ENCODE assay signal across 24 cellular contexts in the genomic region with DNA sequence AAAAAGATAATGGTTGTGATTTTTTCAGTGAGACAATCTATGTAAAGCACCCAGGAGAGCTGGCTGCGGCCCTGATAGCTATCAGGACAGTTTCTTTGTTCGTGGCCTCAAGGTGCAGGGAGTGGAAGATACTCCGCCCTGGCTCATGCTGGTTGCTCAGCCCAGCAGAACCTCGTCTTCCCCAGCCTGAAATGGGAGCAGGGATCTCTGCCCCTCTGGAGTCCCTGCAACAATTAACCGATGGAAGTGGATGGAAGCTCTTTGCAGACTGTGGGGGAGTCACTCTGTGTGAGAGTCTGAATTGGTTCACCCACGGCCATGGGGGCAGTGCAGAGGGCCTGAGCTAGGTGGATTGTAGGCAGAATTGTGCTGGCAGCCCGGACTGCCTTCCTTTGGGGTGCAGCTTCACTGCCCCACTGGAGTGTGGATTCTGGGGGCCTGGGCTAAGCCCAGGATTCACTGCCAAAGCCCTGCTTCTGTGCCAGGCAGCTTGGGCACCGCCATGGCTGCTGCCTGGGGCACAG. TPM values are rescaled to one million over a fixed set of nuclear protein-coding genes. Genes with fewer than 3 reads are reported as not detected.
A peak's percentile ranks its signal among the peaks of the same experiment; 100 is the strongest.
DNase-seq lines count a peak whose midpoint lies in the region; ATAC-seq, FAIRE-seq and TF ChIP-seq lines count a peak whose summit lies in the region.
"Had no signal": no experiment of that assay in that cellular context is flagged by ENCODE, and none has a peak within 500 bp of the region (broad histone marks: within the 10 kb centered on the region; RNA-seq: fewer than 3 reads in every experiment).

No MANE protein-coding gene starts in this region.

- peak overlapping the region; percentile 34 for H3K27ac Mint-ChIP-seq in astrocyte (ENCODE audit: unreplicated experiment)
- no peak overlapping the region for H3K27ac Mint-ChIP-seq in HFFc6
- H3K27ac Mint-ChIP-seq: stimulated activated naive CD8-positive, alpha-beta T cell treated with anti-CD3 and anti-CD28 coated beads, Interleukin-15, Interleukin-2, amounts not matched to agents 100 ng/mL and 50 ng/mL, for 24 hours had no signal

- H3K27me3 ChIP-seq in BLaER1, result peaks cover 37% of the 10 kb centered on the region
- H3K27me3 ChIP-seq in astrocyte (ENCODE audit: insufficient read depth, low read length), result peaks cover 19% of the 10 kb centered on the region
- H3K27me3 ChIP-seq in iPS-20b (ENCODE audit: insufficient read depth, low read length), result peaks cover 13% of the 10 kb centered on the region
- H3K27me3 ChIP-seq in parathyroid adenoma (ENCODE audit: control insufficient read depth, insufficient read depth, low read length), result no peaks in the 10 kb centered on the region

- H2AFZ ChIP-seq in astrocyte (ENCODE audit: low read depth, low read length) (no peak overlapping the region), parathyroid adenoma (peak overlapping the region; percentile 38)
- H2AFZ ChIP-seq: hepatocyte, PC-9 had no signal

- no peak overlapping the region for H3K4me3 Mint-ChIP-seq in astrocyte (ENCODE audit: unreplicated experiment)
- H3K4me3 Mint-ChIP-seq in HFFc6, result no peak overlapping the region
- H3K4me3 Mint-ChIP-seq: naive thymus-derived CD4-positive, alpha-beta T cell; stimulated activated naive CD8-positive, alpha-beta T cell treated with anti-CD3 and anti-CD28 coated beads, Interleukin-15, Interleukin-2, amounts not matched to agents 100 ng/mL and 50 ng/mL, for 24 hours had no signal

- no peak for ATAC-seq in HG03139 (IDR thresholded peaks at IDR 0.05; ENCODE audit: unreplicated experiment)
- ATAC-seq: A549; naive thymus-derived CD4-positive, alpha-beta T cell had no signal

- peak overlapping the region; percentile 30; the same call in 1 of the 2 replicates for H3K9ac ChIP-seq in BLaER1
- H3K9ac ChIP-seq in astrocyte (ENCODE audit: low read length), result no peak overlapping the region
- H3K9ac ChIP-seq in iPS-20b (ENCODE audit: low read depth, low read length), result peak overlapping the region; percentile 48; the same call in 1 of the 2 replicates
- no peak overlapping the region for H3K9ac ChIP-seq in parathyroid adenoma
- H3K9ac ChIP-seq: KMS-11 had no signal

- peak overlapping the region; percentile 81 for H3K4me2 ChIP-seq in BLaER1
- no peak overlapping the region for H3K4me2 ChIP-seq in astrocyte (ENCODE audit: low read length)
- peak overlapping the region; percentile 19 for H3K4me2 ChIP-seq in parathyroid adenoma (ENCODE audit: low read length)
- H3K4me2 ChIP-seq: A549, hepatocyte, KMS-11, PC-9 had no signal

- H3K27ac ChIP-seq in BLaER1, result peak overlapping the region; percentile 36; the same call in 1 of the 2 replicates
- no peak overlapping the region for H3K27ac ChIP-seq in astrocyte (ENCODE audit: low read depth, low read length)
- H3K27ac ChIP-seq in iPS-20b (ENCODE audit: low read length), result peak overlapping the region; percentile 42
- peak overlapping the region; percentile 65 for H3K27ac ChIP-seq in parathyroid adenoma
- H3K27ac ChIP-seq: A549, hepatocyte, KMS-11, PC-9, skin epidermis, uterus had no signal

- no peaks in the 10 kb centered on the region for H3K36me3 ChIP-seq in BLaER1
- no peaks in the 10 kb centered on the region for H3K36me3 ChIP-seq in astrocyte (ENCODE audit: insufficient read depth, low read length)
- H3K36me3 ChIP-seq in iPS-20b (ENCODE audit: insufficient read depth, low read depth, low read length), result peaks cover 40% of the 10 kb centered on the region
- no peaks in the 10 kb centered on the region for H3K36me3 ChIP-seq in parathyroid adenoma (ENCODE audit: control insufficient read depth, insufficient read depth, low read length)
- H3K36me3 ChIP-seq: uterus had no signal

- no peak for DNase-seq in astrocyte (ENCODE audit: low read depth)
- DNase-seq in DMS79 treated with DMSO at 0.1 percent for 48 hours (lab: John Stamatoyannopoulos, UW), result no peak
- no peak for DNase-seq in iPS-NIHi7 (ENCODE audit: extremely low spot score)
- no peak for DNase-seq in HFFc6
- DNase-seq: activated gamma-delta T cell; islet precursor cell; naive thymus-derived CD4-positive, alpha-beta T cell; NCI-H1694 treated with DMSO at 0.1 percent for 48 hours; NCI-H226; NCI-H774; PC-9; SHP77 treated with DMSO at 0.1 percent for 48 hours; stimulated activated CD4-positive, alpha-beta T cell treated with anti-CD3 and anti-CD28 coated beads, Interleukin-2, amount 100 ng/mL, for 48 hours; uterus had no signal

- no peak for FAIRE-seq in astrocyte (lab: Jason Lieb, UNC)
- FAIRE-seq: A549, endothelial cell of umbilical vein had no signal

- H4K20me1 ChIP-seq in BLaER1 (no peaks in the 10 kb centered on the region), astrocyte (ENCODE audit: insufficient read depth, low read length) (no peaks in the 10 kb centered on the region)

- H3K4me3 ChIP-seq in BLaER1 (0 out of 2 replicates have a peak overlapping the region, but pooled peaks have one; percentile 70), astrocyte (ENCODE audit: insufficient read depth, low read depth, low read length) (no peak overlapping the region), iPS-20b (ENCODE audit: low read length) (no peak overlapping the region; the same call in 1 of the 2 replicates), parathyroid adenoma (ENCODE audit: low read depth, low read length) (no peak overlapping the region)
- H3K4me3 ChIP-seq: A549, hepatocyte, PC-9, skin epidermis, uterus had no signal

- peaks cover 80% of the 10 kb centered on the region for H3K4me1 ChIP-seq in BLaER1
- H3K4me1 ChIP-seq in astrocyte (ENCODE audit: insufficient read depth, low read length), result peaks cover 12% of the 10 kb centered on the region
- H3K4me1 ChIP-seq in iPS-20b (ENCODE audit: insufficient read depth, low read length), result peaks cover 41% of the 10 kb centered on the region; the same call in 1 of the 2 replicates
- H3K4me1 ChIP-seq in parathyroid adenoma, result peaks cover 28% of the 10 kb centered on the region
- H3K4me1 ChIP-seq: uterus had no signal

- H3K27me3 Mint-ChIP-seq in astrocyte (ENCODE audit: low read depth, unreplicated experiment), result peaks cover 33% of the 10 kb centered on the region
- H3K27me3 Mint-ChIP-seq in HFFc6 (ENCODE audit: insufficient read depth), result peaks cover 44% of the 10 kb centered on the region

- no peaks in the 10 kb centered on the region for H3K9me3 Mint-ChIP-seq in astrocyte (ENCODE audit: unreplicated experiment)
- H3K9me3 Mint-ChIP-seq in HFFc6, result no peaks in the 10 kb centered on the region
- H3K9me3 Mint-ChIP-seq: naive thymus-derived CD4-positive, alpha-beta T cell; stimulated activated naive CD8-positive, alpha-beta T cell treated with anti-CD3 and anti-CD28 coated beads, Interleukin-15, Interleukin-2, amounts not matched to agents 100 ng/mL and 50 ng/mL, for 24 hours had no signal

- H3K36me3 Mint-ChIP-seq in astrocyte (ENCODE audit: low read depth, unreplicated experiment) (no peaks in the 10 kb centered on the region), HFFc6 (ENCODE audit: low read depth) (no peaks in the 10 kb centered on the region)
- H3K36me3 Mint-ChIP-seq: naive thymus-derived CD4-positive, alpha-beta T cell had no signal

- H3K79me2 ChIP-seq in astrocyte (ENCODE audit: insufficient read depth, low read length) (no peaks in the 10 kb centered on the region), parathyroid adenoma (no peaks in the 10 kb centered on the region)
- H3K79me2 ChIP-seq: hepatocyte had no signal

- H3K4me1 Mint-ChIP-seq in astrocyte (ENCODE audit: low read depth, unreplicated experiment) (peaks cover 17% of the 10 kb centered on the region), HFFc6 (ENCODE audit: low read depth) (peaks cover 14% of the 10 kb centered on the region)

- TF ChIP-seq CTCF in astrocyte (IDR thresholded peaks at IDR 0.05; ENCODE audit: insufficient read depth, low read depth, low read length) (no peak), parathyroid adenoma (IDR thresholded peaks at IDR 0.05) (no peak), HFFc6 (IDR thresholded peaks at IDR 0.05) (no peak)

- H3K9me3 ChIP-seq in BLaER1 (no peaks in the 10 kb centered on the region), astrocyte (ENCODE audit: insufficient read depth, low read depth, low read length) (no peaks in the 10 kb centered on the region), iPS-20b (ENCODE audit: insufficient read depth, low read depth, low read length) (no peaks in the 10 kb centered on the region), parathyroid adenoma (ENCODE audit: control insufficient read depth, low read length) (no peaks in the 10 kb centered on the region)
- H3K9me3 ChIP-seq: A549, uterus had no signal

RNA-seq across cellular contexts. Expression of a gene that starts 2.8 kb away (rescaled TPM):
- total RNA-seq in astrocyte, result 20.2 and 23.7 TPM in 2 replicates
- total RNA-seq in HFFc6 (2021; fragmentation: NEBNext Ultra II Directional; extraction: Animal tissue kit (Norgen Biotek cat#: 25700)), result under 1 TPM; 0.05 to 0.37 (median 0.21) TPM

RNA-seq across cellular contexts. Expression of a gene that starts 26.2 kb away (rescaled TPM):
- 30.5 and 33.4 TPM in 2 replicates for total RNA-seq in astrocyte
- total RNA-seq in HFFc6 (2021; fragmentation: NEBNext Ultra II Directional; extraction: Animal tissue kit (Norgen Biotek cat#: 25700)), result 10 to 100 TPM; 34.2 to 43.7 (median 39.3) TPM

Comparison
In these comparisons a context has a peak if more than half of its experiments do, and no peak if none do; other contexts are left out.
1. H3K9ac ChIP-seq: peak in BLaER1 (single experiment) and iPS-20b (single experiment); none in astrocyte (single experiment) and parathyroid adenoma (single experiment).
2. RNA of a gene that starts 2.8 kb away (total RNA-seq): 20.2 to 23.7 TPM in astrocyte; 0.05 to 0.37 TPM in HFFc6; every median in the first group is over 10 times any median in the second.